24 cellular contexts compared by ENCODE assay signal in the genomic region with DNA sequence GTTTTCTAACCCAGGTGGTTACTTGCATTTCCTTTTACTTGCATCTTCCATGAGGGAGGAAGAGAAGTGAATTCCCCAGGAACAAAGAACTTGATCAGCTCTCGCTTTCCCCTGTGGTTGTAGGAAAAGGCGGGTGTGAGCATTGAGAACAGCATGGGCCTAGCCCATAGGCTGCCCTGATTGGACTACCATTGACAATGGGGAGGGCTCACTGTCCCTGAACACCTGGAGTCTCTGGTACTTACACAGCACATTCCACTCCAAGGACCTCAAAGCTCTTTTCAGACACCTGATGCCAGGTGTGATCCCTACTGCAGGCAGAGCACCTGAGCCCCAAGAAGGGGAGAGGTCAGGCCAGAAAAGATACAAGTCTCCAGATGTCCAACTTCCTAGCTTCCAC. TPM values are rescaled to one million over a fixed set of nuclear protein-coding genes. Genes with fewer than 3 reads are reported as not detected.
A peak's percentile ranks its signal among the peaks of the same experiment; 100 is the strongest.
DNase-seq lines count a peak whose midpoint lies in the region; ATAC-seq, FAIRE-seq and TF ChIP-seq lines count a peak whose summit lies in the region.
"Had no signal": no experiment of that assay in that cellular context is flagged by ENCODE, and none has a peak within 500 bp of the region (broad histone marks: within the 10 kb centered on the region; RNA-seq: fewer than 3 reads in every experiment).

No MANE protein-coding gene starts in this region.

- peaks cover 32% of the 10 kb centered on the region for H3K36me3 Mint-ChIP-seq in WTC11

- H3K27ac Mint-ChIP-seq in WTC11, result no peak overlapping the region

- 0 out of 2 replicates have a peak, but pooled peaks cover 6% of the 10 kb centered on the region for H3K4me1 Mint-ChIP-seq in WTC11

- no peaks in the 10 kb centered on the region for H3K27me3 Mint-ChIP-seq in WTC11 (ENCODE audit: low read depth)
- H3K27me3 Mint-ChIP-seq: IgD-negative memory B cell had no signal

- DNase-seq in NCI-H2171 treated with DMSO at 0.1 percent for 48 hours (lab: John Stamatoyannopoulos, UW), result peak; percentile 27
- no peak for DNase-seq in NCI-H2171 (lab: John Stamatoyannopoulos, UW)
- DNase-seq in NCI-H187 (lab: John Stamatoyannopoulos, UW), result peak; percentile 42 to 56
- no peak for DNase-seq in WTC11 (ENCODE audit: low spot score)
- DNase-seq in urothelium cell line (ENCODE audit: low spot score), result no peak
- no peak for DNase-seq in activated CD4-positive, CD25-positive, alpha-beta regulatory T cell treated with anti-CD3 and anti-CD28 coated beads, Interleukin-2, amount 50 U/mL, for 72 hours
- no peak for DNase-seq in SKM-1 treated with dmso at 0.1 percent for 144 hours (lab: John Stamatoyannopoulos, UW; ENCODE audit: unreplicated experiment)
- DNase-seq in NCI-H146 (lab: John Stamatoyannopoulos, UW), result no peak
- DNase-seq: 8988T, ACHN, BE2C, Calu3, DND-41, HCEC 1CT, NCI-H1048, NCI-H1694 treated with DMSO at 0.1 percent for 48 hours, NCI-H526, PC-9, T-helper 1 cell had no signal

- TF ChIP-seq CTCF in WTC11 (IDR thresholded peaks at IDR 0.05), result no peak

- H3K4me3 Mint-ChIP-seq in WTC11, result no peak overlapping the region
- H3K4me3 Mint-ChIP-seq: CD14-positive monocyte, IgD-negative memory B cell had no signal

- peak; percentile 37 for FAIRE-seq in urothelium cell line (lab: Jason Lieb, UNC)
- FAIRE-seq: GM12892, GM19239 had no signal

- POLR2A ChIA-PET in WTC11 (lab: Charles Lee), result interaction anchor here (1.0 kb wide), 1 partner anchor 9 kb away, joined by 3 read pairs; no protein-coding TSS in a partner anchor

- no peaks in the 10 kb centered on the region for H3K9me3 Mint-ChIP-seq in WTC11
- H3K9me3 Mint-ChIP-seq: CD14-positive monocyte, IgD-negative memory B cell had no signal

- CTCF ChIA-PET in WTC11 (lab: Charles Lee), result interaction anchor here (0.6 kb wide), 2 partner anchors 18 to 111 kb away, joined by 3 read pairs; no protein-coding TSS in a partner anchor

- peak; percentile 81 for ATAC-seq in WTC11
- ATAC-seq: Right ventricle myocardium inferior had no signal

TF ChIP-seq in WTC11, 78 proteins besides CTCF, POLR2A, EP300 and RAD21:
- no peak for TF ChIP-seq USF2 (CRISPR knock-in tag; IDR thresholded peaks at IDR 0.05)
- TF ChIP-seq AR (CRISPR knock-in tag; IDR thresholded peaks at IDR 0.05), result no peak
- TF ChIP-seq NFE2L1 (CRISPR knock-in tag; IDR thresholded peaks at IDR 0.05), result no peak
- TF ChIP-seq, protein P1, sequence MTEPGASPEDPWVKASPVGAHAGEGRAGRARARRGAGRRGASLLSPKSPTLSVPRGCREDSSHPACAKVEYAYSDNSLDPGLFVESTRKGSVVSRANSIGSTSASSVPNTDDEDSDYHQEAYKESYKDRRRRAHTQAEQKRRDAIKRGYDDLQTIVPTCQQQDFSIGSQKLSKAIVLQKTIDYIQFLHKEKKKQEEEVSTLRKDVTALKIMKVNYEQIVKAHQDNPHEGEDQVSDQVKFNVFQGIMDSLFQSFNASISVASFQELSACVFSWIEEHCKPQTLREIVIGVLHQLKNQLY (CRISPR knock-in tag; IDR thresholded peaks at IDR 0.05), result no peak
- TF ChIP-seq, protein P2, sequence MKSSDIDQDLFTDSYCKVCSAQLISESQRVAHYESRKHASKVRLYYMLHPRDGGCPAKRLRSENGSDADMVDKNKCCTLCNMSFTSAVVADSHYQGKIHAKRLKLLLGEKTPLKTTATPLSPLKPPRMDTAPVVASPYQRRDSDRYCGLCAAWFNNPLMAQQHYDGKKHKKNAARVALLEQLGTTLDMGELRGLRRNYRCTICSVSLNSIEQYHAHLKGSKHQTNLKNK (CRISPR knock-in tag; IDR thresholded peaks at IDR 0.05), result no peak
- TF ChIP-seq, protein P3, sequence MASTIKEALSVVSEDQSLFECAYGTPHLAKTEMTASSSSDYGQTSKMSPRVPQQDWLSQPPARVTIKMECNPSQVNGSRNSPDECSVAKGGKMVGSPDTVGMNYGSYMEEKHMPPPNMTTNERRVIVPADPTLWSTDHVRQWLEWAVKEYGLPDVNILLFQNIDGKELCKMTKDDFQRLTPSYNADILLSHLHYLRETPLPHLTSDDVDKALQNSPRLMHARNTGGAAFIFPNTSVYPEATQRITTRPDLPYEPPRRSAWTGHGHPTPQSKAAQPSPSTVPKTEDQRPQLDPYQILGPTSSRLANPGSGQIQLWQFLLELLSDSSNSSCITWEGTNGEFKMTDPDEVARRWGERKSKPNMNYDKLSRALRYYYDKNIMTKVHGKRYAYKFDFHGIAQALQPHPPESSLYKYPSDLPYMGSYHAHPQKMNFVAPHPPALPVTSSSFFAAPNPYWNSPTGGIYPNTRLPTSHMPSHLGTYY (CRISPR knock-in tag; IDR thresholded peaks at IDR 0.05), result no peak
- TF ChIP-seq NR2C2 (CRISPR knock-in tag; IDR thresholded peaks at IDR 0.05), result no peak
- TF ChIP-seq IRF2 (CRISPR knock-in tag; IDR thresholded peaks at IDR 0.05; ENCODE audit: borderline replicate concordance, low read depth), result no peak
- no peak for TF ChIP-seq ESRRA (CRISPR knock-in tag; IDR thresholded peaks at IDR 0.05; ENCODE audit: borderline replicate concordance)
- TF ChIP-seq RELA (CRISPR knock-in tag; IDR thresholded peaks at IDR 0.05; ENCODE audit: borderline replicate concordance), result no peak
- TF ChIP-seq ATF2 (CRISPR knock-in tag; IDR thresholded peaks at IDR 0.05; ENCODE audit: borderline replicate concordance, low read depth), result no peak
- no peak for TF ChIP-seq JUN (CRISPR knock-in tag; IDR thresholded peaks at IDR 0.05)
- TF ChIP-seq CBFB (CRISPR knock-in tag; IDR thresholded peaks at IDR 0.05; ENCODE audit: low read depth), result no peak
- no peak for TF ChIP-seq CDX4 (CRISPR knock-in tag; IDR thresholded peaks at IDR 0.05; ENCODE audit: borderline replicate concordance)

RNA-seq across cellular contexts. Expression of gene MAX, which starts 25.0 kb away (rescaled TPM):
- total RNA-seq in WTC11 (2021), result 51.2 to 58.5 TPM (median 57.6 TPM) in 3 replicates

Comparison
In these comparisons a context has a peak if more than half of its experiments do, and no peak if none do; other contexts are left out.
1. DNase-seq: peak in NCI-H2171 treated with DMSO at 0.1 percent for 48 hours (single experiment) and NCI-H187 (2 of 2); none in NCI-H2171 (single experiment), WTC11 (single experiment), urothelium cell line (single experiment), activated CD4-positive, CD25-positive, alpha-beta regulatory T cell treated with anti-CD3 and anti-CD28 coated beads, Interleukin-2, amount 50 U/mL, for 72 hours (single experiment), SKM-1 treated with dmso at 0.1 percent for 144 hours (single experiment) and NCI-H146 (single experiment).